1 cellular context compared by ENCODE assay signal in the genomic region with DNA sequence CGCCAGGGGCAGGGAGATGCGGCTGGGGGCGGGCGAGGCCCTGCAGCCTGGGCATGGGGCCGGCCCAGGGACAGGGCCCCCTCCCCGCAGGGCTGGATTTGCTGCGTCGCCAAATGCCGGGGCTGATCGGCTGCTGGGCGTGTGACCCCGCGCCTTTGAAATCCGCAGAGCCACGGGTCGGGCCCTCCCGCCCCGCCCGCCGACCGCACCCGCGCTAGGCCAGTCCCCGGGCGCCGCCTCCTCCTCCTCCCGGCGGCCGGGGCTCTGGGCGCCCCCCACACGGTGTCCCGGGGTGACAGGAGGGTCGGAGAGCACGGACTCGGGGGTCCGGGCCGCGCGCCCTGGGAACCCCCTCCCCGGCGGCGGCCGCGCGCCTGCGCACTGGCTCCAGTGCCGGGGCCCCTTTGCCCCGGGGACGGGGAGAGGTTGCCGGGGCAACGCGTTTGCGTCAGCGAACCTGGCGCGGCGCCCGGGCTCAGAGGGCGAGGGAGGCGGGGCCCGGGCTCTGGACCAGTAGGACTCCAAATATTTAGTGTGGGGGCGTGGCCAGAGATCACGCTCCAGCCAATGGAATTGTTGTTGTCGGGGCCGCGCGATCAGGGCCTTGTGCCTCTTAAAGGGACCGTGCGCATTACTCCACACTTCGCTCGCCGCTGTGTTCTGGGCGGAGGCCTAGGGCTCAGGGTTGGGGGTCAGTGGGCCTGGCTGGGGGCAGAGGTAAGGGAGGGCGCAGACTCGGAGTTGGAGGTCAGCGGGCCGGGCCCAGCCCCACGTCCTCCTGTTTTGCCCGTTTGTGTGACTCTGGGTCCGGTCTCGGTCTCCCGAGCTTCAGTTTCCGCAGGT.
TF ChIP-seq lines count a peak whose summit lies in the region.

No MANE protein-coding gene starts in this region.

TF ChIP-seq in HEK293, 187 proteins besides CTCF, POLR2A, EP300 and RAD21 (continued from another document):
- TF ChIP-seq ZNF600 (tag by site-specific recombination; IDR thresholded peaks at IDR 0.05) (peak; percentile 76; the same call in 1 of the 2 replicates), ZNF140 (tag by site-specific recombination; IDR thresholded peaks at IDR 0.05) (no peak), MZF1 (tag by site-specific recombination; IDR thresholded peaks at IDR 0.05; ENCODE audit: borderline replicate concordance) (no peak), ZNF658 (tag by site-specific recombination; IDR thresholded peaks at IDR 0.05) (no peak), ZNF561 (tag by site-specific recombination; IDR thresholded peaks at IDR 0.05; ENCODE audit: borderline replicate concordance) (no peak; the same call in 1 of the 2 replicates), ZNF501 (tag by site-specific recombination; IDR thresholded peaks at IDR 0.05) (no peak), ZNF175 (tag by site-specific recombination; IDR thresholded peaks at IDR 0.05) (no peak), BCL11B (tag by site-specific recombination; IDR thresholded peaks at IDR 0.05; ENCODE audit: low read depth) (peak; percentile 73; the same call in 1 of the 2 replicates), YY1 (tag by site-specific recombination; IDR thresholded peaks at IDR 0.05) (no peak), ZNF138 (tag by site-specific recombination; IDR thresholded peaks at IDR 0.05; ENCODE audit: borderline replicate concordance) (no peak), GLIS1 (tag by site-specific recombination; IDR thresholded peaks at IDR 0.05) (peak; percentile 37; the same call in 1 of the 2 replicates), KLF8 (tag by site-specific recombination; IDR thresholded peaks at IDR 0.05) (peak; percentile 62), ZFP69B (tag by site-specific recombination; IDR thresholded peaks at IDR 0.05) (0 out of 2 replicates have a peak, but pooled peaks have one; percentile 15), ZNF280C (tag by site-specific recombination; IDR thresholded peaks at IDR 0.05) (no peak), ZNF148 (tag by site-specific recombination; IDR thresholded peaks at IDR 0.05; ENCODE audit: borderline replicate concordance) (no peak), ZNF23 (tag by site-specific recombination; IDR thresholded peaks at IDR 0.05; ENCODE audit: borderline replicate concordance) (no peak), ZNF521 (tag by site-specific recombination; IDR thresholded peaks at IDR 0.05) (no peak), ZNF433 (tag by site-specific recombination; IDR thresholded peaks at IDR 0.05; ENCODE audit: low read depth) (no peak), ZNF621 (tag by site-specific recombination; IDR thresholded peaks at IDR 0.05) (no peak), SCRT1 (tag by site-specific recombination; IDR thresholded peaks at IDR 0.05; ENCODE audit: borderline replicate concordance) (0 out of 2 replicates have a peak, but pooled peaks have one; percentile 15), ZNF24 (tag by site-specific recombination; IDR thresholded peaks at IDR 0.05) (0 out of 2 replicates have a peak, but pooled peaks have one; percentile 20), ZNF10 (tag by site-specific recombination; IDR thresholded peaks at IDR 0.05) (no peak; the same call in 1 of the 2 replicates), SETDB1 (IDR thresholded peaks at IDR 0.05; ENCODE audit: insufficient read length, low read length) (no peak), ZNF146 (tag by site-specific recombination; IDR thresholded peaks at IDR 0.05) (0 out of 2 replicates have a peak, but pooled peaks have one; percentile 27), ZNF16 (tag by site-specific recombination; IDR thresholded peaks at IDR 0.05; ENCODE audit: low read depth) (no peak), BCL11A (tag by site-specific recombination; IDR thresholded peaks at IDR 0.05; ENCODE audit: low read depth) (0 out of 2 replicates have a peak, but pooled peaks have one; percentile 22), ZNF830 (tag by site-specific recombination; IDR thresholded peaks at IDR 0.05; ENCODE audit: low read depth) (no peak), ZNF629 (tag by site-specific recombination; IDR thresholded peaks at IDR 0.05) (0 out of 2 replicates have a peak, but pooled peaks have one; percentile 23), ZIC2 (tag by site-specific recombination; IDR thresholded peaks at IDR 0.05) (no peak), ZNF768 (tag by site-specific recombination; IDR thresholded peaks at IDR 0.05) (no peak), ZNF404 (tag by site-specific recombination; IDR thresholded peaks at IDR 0.05) (no peak), SP3 (tag by site-specific recombination; IDR thresholded peaks at IDR 0.05) (peak; percentile 70), ZNF660 (tag by site-specific recombination; IDR thresholded peaks at IDR 0.05) (0 out of 2 replicates have a peak, but pooled peaks have one; percentile 27), KLF7 (tag by site-specific recombination; IDR thresholded peaks at IDR 0.05; ENCODE audit: borderline replicate concordance) (no peak; the same call in 1 of the 2 replicates), ZXDB (tag by site-specific recombination; IDR thresholded peaks at IDR 0.05) (peak; percentile 76)
- TF ChIP-seq, protein P1, sequence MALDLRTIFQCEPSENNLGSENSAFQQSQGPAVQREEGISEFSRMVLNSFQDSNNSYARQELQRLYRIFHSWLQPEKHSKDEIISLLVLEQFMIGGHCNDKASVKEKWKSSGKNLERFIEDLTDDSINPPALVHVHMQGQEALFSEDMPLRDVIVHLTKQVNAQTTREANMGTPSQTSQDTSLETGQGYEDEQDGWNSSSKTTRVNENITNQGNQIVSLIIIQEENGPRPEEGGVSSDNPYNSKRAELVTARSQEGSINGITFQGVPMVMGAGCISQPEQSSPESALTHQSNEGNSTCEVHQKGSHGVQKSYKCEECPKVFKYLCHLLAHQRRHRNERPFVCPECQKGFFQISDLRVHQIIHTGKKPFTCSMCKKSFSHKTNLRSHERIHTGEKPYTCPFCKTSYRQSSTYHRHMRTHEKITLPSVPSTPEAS (tag by site-specific recombination; IDR thresholded peaks at IDR 0.05): no peak
- TF ChIP-seq, protein P2, sequence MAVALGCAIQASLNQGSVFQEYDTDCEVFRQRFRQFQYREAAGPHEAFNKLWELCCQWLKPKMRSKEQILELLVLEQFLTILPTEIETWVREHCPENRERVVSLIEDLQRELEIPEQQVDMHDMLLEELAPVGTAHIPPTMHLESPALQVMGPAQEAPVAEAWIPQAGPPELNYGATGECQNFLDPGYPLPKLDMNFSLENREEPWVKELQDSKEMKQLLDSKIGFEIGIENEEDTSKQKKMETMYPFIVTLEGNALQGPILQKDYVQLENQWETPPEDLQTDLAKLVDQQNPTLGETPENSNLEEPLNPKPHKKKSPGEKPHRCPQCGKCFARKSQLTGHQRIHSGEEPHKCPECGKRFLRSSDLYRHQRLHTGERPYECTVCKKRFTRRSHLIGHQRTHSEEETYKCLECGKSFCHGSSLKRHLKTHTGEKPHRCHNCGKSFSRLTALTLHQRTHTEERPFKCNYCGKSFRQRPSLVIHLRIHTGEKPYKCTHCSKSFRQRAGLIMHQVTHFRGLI (tag by site-specific recombination; IDR thresholded peaks at IDR 0.05): 0 out of 2 replicates have a peak, but pooled peaks have one; percentile 10
- TF ChIP-seq, protein P3, sequence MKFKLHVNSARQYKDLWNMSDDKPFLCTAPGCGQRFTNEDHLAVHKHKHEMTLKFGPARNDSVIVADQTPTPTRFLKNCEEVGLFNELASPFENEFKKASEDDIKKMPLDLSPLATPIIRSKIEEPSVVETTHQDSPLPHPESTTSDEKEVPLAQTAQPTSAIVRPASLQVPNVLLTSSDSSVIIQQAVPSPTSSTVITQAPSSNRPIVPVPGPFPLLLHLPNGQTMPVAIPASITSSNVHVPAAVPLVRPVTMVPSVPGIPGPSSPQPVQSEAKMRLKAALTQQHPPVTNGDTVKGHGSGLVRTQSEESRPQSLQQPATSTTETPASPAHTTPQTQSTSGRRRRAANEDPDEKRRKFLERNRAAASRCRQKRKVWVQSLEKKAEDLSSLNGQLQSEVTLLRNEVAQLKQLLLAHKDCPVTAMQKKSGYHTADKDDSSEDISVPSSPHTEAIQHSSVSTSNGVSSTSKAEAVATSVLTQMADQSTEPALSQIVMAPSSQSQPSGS (tag by site-specific recombination; IDR thresholded peaks at IDR 0.05; ENCODE audit: low read depth): no peak
- TF ChIP-seq, protein P4, sequence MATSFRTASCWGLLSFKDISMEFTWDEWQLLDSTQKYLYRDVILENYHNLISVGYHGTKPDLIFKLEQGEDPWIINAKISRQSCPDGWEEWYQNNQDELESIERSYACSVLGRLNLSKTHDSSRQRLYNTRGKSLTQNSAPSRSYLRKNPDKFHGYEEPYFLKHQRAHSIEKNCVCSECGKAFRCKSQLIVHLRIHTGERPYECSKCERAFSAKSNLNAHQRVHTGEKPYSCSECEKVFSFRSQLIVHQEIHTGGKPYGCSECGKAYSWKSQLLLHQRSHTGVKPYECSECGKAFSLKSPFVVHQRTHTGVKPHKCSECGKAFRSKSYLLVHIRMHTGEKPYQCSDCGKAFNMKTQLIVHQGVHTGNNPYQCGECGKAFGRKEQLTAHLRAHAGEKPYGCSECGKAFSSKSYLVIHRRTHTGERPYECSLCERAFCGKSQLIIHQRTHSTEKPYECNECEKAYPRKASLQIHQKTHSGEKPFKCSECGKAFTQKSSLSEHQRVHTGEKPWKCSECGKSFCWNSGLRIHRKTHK (tag by site-specific recombination; IDR thresholded peaks at IDR 0.05): no peak
- TF ChIP-seq, protein P5, sequence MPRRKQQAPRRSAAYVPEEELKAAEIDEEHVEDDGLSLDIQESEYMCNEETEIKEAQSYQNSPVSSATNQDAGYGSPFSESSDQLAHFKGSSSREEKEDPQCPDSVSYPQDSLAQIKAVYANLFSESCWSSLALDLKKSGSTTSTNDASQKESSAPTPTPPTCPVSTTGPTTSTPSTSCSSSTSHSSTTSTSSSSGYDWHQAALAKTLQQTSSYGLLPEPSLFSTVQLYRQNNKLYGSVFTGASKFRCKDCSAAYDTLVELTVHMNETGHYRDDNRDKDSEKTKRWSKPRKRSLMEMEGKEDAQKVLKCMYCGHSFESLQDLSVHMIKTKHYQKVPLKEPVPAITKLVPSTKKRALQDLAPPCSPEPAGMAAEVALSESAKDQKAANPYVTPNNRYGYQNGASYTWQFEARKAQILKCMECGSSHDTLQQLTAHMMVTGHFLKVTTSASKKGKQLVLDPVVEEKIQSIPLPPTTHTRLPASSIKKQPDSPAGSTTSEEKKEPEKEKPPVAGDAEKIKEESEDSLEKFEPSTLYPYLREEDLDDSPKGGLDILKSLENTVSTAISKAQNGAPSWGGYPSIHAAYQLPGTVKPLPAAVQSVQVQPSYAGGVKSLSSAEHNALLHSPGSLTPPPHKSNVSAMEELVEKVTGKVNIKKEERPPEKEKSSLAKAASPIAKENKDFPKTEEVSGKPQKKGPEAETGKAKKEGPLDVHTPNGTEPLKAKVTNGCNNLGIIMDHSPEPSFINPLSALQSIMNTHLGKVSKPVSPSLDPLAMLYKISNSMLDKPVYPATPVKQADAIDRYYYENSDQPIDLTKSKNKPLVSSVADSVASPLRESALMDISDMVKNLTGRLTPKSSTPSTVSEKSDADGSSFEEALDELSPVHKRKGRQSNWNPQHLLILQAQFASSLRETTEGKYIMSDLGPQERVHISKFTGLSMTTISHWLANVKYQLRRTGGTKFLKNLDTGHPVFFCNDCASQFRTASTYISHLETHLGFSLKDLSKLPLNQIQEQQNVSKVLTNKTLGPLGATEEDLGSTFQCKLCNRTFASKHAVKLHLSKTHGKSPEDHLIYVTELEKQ (tag by site-specific recombination; IDR thresholded peaks at IDR 0.05; ENCODE audit: borderline replicate concordance): no peak
